ENCODE assay signal across 9 cellular contexts in the genomic region with DNA sequence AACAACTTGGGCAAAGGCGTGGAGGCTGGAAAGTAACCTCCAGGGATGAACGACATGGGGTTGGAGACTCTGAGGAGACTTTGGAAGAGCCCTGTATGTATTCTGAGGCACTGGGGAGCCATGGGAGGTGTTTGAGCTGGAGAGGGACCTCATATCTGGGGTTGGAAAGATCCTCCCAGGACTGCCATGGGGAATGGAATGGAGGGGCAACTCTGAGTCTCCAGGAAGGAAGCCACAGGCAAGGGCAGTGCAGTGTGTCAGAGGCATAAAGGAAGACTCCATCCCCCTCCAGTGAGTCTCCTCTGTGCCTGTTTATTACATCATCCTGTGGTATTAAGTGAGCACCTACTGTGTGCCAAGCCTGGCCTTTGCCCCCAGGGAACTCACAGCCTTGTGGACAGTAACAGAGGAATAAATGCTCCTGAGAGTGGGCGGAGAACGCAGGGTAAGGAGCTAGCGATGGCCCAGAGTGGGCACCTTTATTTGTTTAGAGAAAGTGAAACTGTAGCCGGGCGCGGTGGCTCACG. TPM values are rescaled to one million over a fixed set of nuclear protein-coding genes. Genes with fewer than 3 reads are reported as not detected.
DNase-seq lines count a peak whose midpoint lies in the region; ATAC-seq, FAIRE-seq and TF ChIP-seq lines count a peak whose summit lies in the region.
"Had no signal": no experiment of that assay in that cellular context is flagged by ENCODE, and none has a peak within 500 bp of the region (broad histone marks: within the 10 kb centered on the region; RNA-seq: fewer than 3 reads in every experiment).

No MANE protein-coding gene starts in this region.

- TF ChIP-seq CTCF in HFF-Myc (IDR thresholded peaks at IDR 0.05; ENCODE audit: low read depth, low read length, missing control alignments) (no peak), astrocyte (IDR thresholded peaks at IDR 0.05; ENCODE audit: insufficient read depth, low read depth, low read length) (no peak)

- no peak overlapping the region for H2AFZ ChIP-seq in astrocyte (ENCODE audit: low read depth, low read length)

- H3K9me3 Mint-ChIP-seq in astrocyte (ENCODE audit: unreplicated experiment), result no peaks in the 10 kb centered on the region
- peaks cover 0 to 2% (median 0%) of the 10 kb centered on the region in 11 donors for H3K9me3 Mint-ChIP-seq in naive thymus-derived CD4-positive, alpha-beta T cell

- POLR2A ChIA-PET in naive thymus-derived CD4-positive, alpha-beta T cell (lab: Charles Lee), result interaction anchor here (0.6 to 7.2 kb wide), 12 partner anchors 15 to 216 kb away, joined by 3 to 135 read pairs (median 10); partner anchors contain the start of genes GADD45B, JSRP1, LSM7 and PLEKHJ1

- peaks cover 14% of the 10 kb centered on the region for H3K4me1 Mint-ChIP-seq in astrocyte (ENCODE audit: low read depth, unreplicated experiment)
- peaks cover 22 to 35% (median 32%) of the 10 kb centered on the region in 7 donors for H3K4me1 Mint-ChIP-seq in naive thymus-derived CD4-positive, alpha-beta T cell

- peaks cover 16% of the 10 kb centered on the region for H3K36me3 Mint-ChIP-seq in astrocyte (ENCODE audit: low read depth, unreplicated experiment)
- H3K36me3 Mint-ChIP-seq in naive thymus-derived CD4-positive, alpha-beta T cell, result peaks cover 0 to 21% (median 7%) of the 10 kb centered on the region in 5 donors

- H3K27me3 Mint-ChIP-seq in astrocyte (ENCODE audit: low read depth, unreplicated experiment), result no peaks in the 10 kb centered on the region
- H3K27me3 Mint-ChIP-seq in naive thymus-derived CD4-positive, alpha-beta T cell, result no peaks in the 10 kb centered on the region

- no peak for FAIRE-seq in astrocyte (lab: Jason Lieb, UNC)

- no peaks in the 10 kb centered on the region for H3K27me3 ChIP-seq in astrocyte (ENCODE audit: insufficient read depth, low read length)
- H3K27me3 ChIP-seq in naive thymus-derived CD4-positive, alpha-beta T cell (ENCODE audit: control insufficient read depth in 2 of 2, insufficient read depth in 2 of 2, low read length in 2 of 2), result no peaks in the 10 kb centered on the region
- H3K27me3 ChIP-seq: ovary had no signal

- intact Hi-C loops in naive thymus-derived CD4-positive, alpha-beta T cell (cut with micrococcal nuclease), result loop anchor here (2.0 to 10.0 kb wide), 3 partner anchors 15 to 341 kb away; no protein-coding TSS in a partner anchor
- intact Hi-C loops in sciatic nerve (cut with DNase I), result loop anchor here (5.0 to 10.0 kb wide), 2 partner anchors 111 to 117 kb away; no protein-coding TSS in a partner anchor

- H3K79me2 ChIP-seq in astrocyte (ENCODE audit: insufficient read depth, low read length), result peaks cover 63% of the 10 kb centered on the region

- DNase-seq in 8988T (peak; percentile 16), HFF-Myc (ENCODE audit: extremely low read depth, low read depth) (no peak), astrocyte (ENCODE audit: low read depth) (no peak), NCI-H524 treated with DMSO at 0.1 percent for 48 hours (lab: John Stamatoyannopoulos, UW) (no peak), sciatic nerve (ENCODE audit: low spot score) (no peak)
- DNase-seq in naive thymus-derived CD4-positive, alpha-beta T cell, result no peak
- DNase-seq in NK-92 treated with Interleukin-12 subunit alpha and Interleukin-12 subunit beta, amount 100 ng/mL, for 24 hours (lab: John Stamatoyannopoulos, UW), result no peak

- H3K9ac ChIP-seq in astrocyte (ENCODE audit: low read length), result peak overlapping the region; percentile 48

- peak overlapping the region; percentile 75 for H3K4me3 Mint-ChIP-seq in astrocyte (ENCODE audit: unreplicated experiment)
- H3K4me3 Mint-ChIP-seq in naive thymus-derived CD4-positive, alpha-beta T cell, result peak overlapping the region in 9 of 10 donors; percentile 50 to 96 (median 66)

- H3K4me3 ChIP-seq in HFF-Myc (replicated peaks; ENCODE audit: low read depth, low read length) (0 out of 2 replicates have a peak overlapping the region, but pooled peaks have one; percentile 98), astrocyte (ENCODE audit: insufficient read depth, low read depth, low read length) (peak overlapping the region; percentile 16)
- H3K4me3 ChIP-seq in naive thymus-derived CD4-positive, alpha-beta T cell (ENCODE audit: low read length), result no peak overlapping the region

- H3K9me3 ChIP-seq in astrocyte (ENCODE audit: insufficient read depth, low read depth, low read length), result no peaks in the 10 kb centered on the region
- H3K9me3 ChIP-seq in naive thymus-derived CD4-positive, alpha-beta T cell (ENCODE audit: control insufficient read depth in 2 of 3, low read length in 3 of 3), result no peaks in the 10 kb centered on the region
- H3K9me3 ChIP-seq: ovary had no signal

- CTCF ChIA-PET in naive thymus-derived CD4-positive, alpha-beta T cell (lab: Charles Lee), result interaction anchor here (0.6 to 3.7 kb wide), 19 partner anchors 11 to 315 kb away, joined by 3 to 27 read pairs (median 4); partner anchors contain the start of gene PLEKHJ1

- no peak for ATAC-seq in naive thymus-derived CD4-positive, alpha-beta T cell
- ATAC-seq in GM21381 (IDR thresholded peaks at IDR 0.05; ENCODE audit: unreplicated experiment) (no peak), sciatic nerve (no peak)

- peaks cover 71% of the 10 kb centered on the region for H4K20me1 ChIP-seq in astrocyte (ENCODE audit: insufficient read depth, low read length)

- H3K4me1 ChIP-seq in astrocyte (ENCODE audit: insufficient read depth, low read length), result peaks cover 25% of the 10 kb centered on the region
- peaks cover 24 to 28% of the 10 kb centered on the region in 2 donors for H3K4me1 ChIP-seq in naive thymus-derived CD4-positive, alpha-beta T cell (ENCODE audit: control insufficient read depth in 2 of 2, insufficient read depth in 2 of 2, low read length in 2 of 2)

- peak overlapping the region; percentile 87 for H3K27ac Mint-ChIP-seq in astrocyte (ENCODE audit: unreplicated experiment)
- peak overlapping the region; percentile 67 to 90 (median 83) for H3K27ac Mint-ChIP-seq in naive thymus-derived CD4-positive, alpha-beta T cell

- H3K36me3 ChIP-seq in astrocyte (ENCODE audit: insufficient read depth, low read length), result peaks cover 3% of the 10 kb centered on the region
- H3K36me3 ChIP-seq in naive thymus-derived CD4-positive, alpha-beta T cell (ENCODE audit: control insufficient read depth in 2 of 3, insufficient read depth in 3 of 3, low read length in 3 of 3), result peaks cover 0 to 43% (median 12%) of the 10 kb centered on the region in 3 experiments
- H3K36me3 ChIP-seq: ovary had no signal

- H3K4me2 ChIP-seq in astrocyte (ENCODE audit: low read length), result peak overlapping the region; percentile 96

- no peak overlapping the region for H3K27ac ChIP-seq in astrocyte (ENCODE audit: low read depth, low read length)
- peak overlapping the region; percentile 72 for H3K27ac ChIP-seq in naive thymus-derived CD4-positive, alpha-beta T cell (ENCODE audit: low read depth, low read length)

RNA-seq across cellular contexts. Expression of gene PEAK3, which starts 7.7 kb away (rescaled TPM):
- 0.18 TPM in 1 of 2 replicates, not detected in the other for total RNA-seq in astrocyte
- total RNA-seq in naive thymus-derived CD4-positive, alpha-beta T cell, result 1 to 10 TPM in 1 of 5 experiments, under 1 TPM in 3, not detected in 1; 0.14 to 3.9 (median 0.45) TPM
- under 1 TPM; 0.14 to 0.44 TPM for polyA plus RNA-seq in naive thymus-derived CD4-positive, alpha-beta T cell
- total RNA-seq in sciatic nerve, result 0.71 TPM

RNA-seq across cellular contexts. Expression of gene JSRP1, which starts 18.0 kb away (rescaled TPM):
- total RNA-seq in astrocyte, result 0.36 and 1.3 TPM in 2 replicates
- total RNA-seq in naive thymus-derived CD4-positive, alpha-beta T cell, result under 1 TPM in 3 of 5 experiments, not detected in 2; 0.24 to 0.41 (median 0.27) TPM
- under 1 TPM in 1 of 2 donors, not detected in 1; 0.54 TPM for polyA plus RNA-seq in naive thymus-derived CD4-positive, alpha-beta T cell
- not detected for total RNA-seq in sciatic nerve

RNA-seq across cellular contexts. Expression of gene AMH, which starts 25.1 kb away (rescaled TPM):
- total RNA-seq in astrocyte (3.5 and 4.6 TPM in 2 replicates), sciatic nerve (1.3 TPM)
- total RNA-seq in naive thymus-derived CD4-positive, alpha-beta T cell, result 10 to 100 TPM in 2 of 5 experiments, 1 to 10 TPM in 2, under 1 TPM in 1; 0.37 to 12.9 (median 4.6) TPM
- polyA plus RNA-seq in naive thymus-derived CD4-positive, alpha-beta T cell, result not detected

RNA-seq across cellular contexts. Expression of gene LINGO3, which starts 33.7 kb away (rescaled TPM):
- not detected in 2 replicates for total RNA-seq in astrocyte
- 1 to 10 TPM in 2 of 5 experiments, under 1 TPM in 3; 0.27 to 1.8 (median 0.72) TPM for total RNA-seq in naive thymus-derived CD4-positive, alpha-beta T cell
- polyA plus RNA-seq in naive thymus-derived CD4-positive, alpha-beta T cell, result 10 to 100 TPM in 1 of 2 donors, 1 to 10 TPM in 1; 3.6 to 12.9 TPM
- not detected for total RNA-seq in sciatic nerve
- total RNA-seq: ovary had no signal
- polyA plus RNA-seq: ovary had no signal

RNA-seq across cellular contexts. Expression of gene SF3A2, which starts 37.6 kb away (rescaled TPM):
- total RNA-seq in astrocyte (76.6 and 83.2 TPM in 2 replicates), sciatic nerve (65.0 TPM)
- total RNA-seq in naive thymus-derived CD4-positive, alpha-beta T cell, result 100 to 1,000 TPM; 131 to 150 (median 133) TPM
- 10 to 100 TPM; 22.3 to 34.5 TPM for polyA plus RNA-seq in naive thymus-derived CD4-positive, alpha-beta T cell
